Comparison of ENCODE assay signal across 9 cellular contexts in genomic region chr14:50529288-50530179, GRCh38. TPM values are rescaled to one million over a fixed set of nuclear protein-coding genes. Genes with fewer than 3 reads are reported as not detected.
A peak's percentile ranks its signal among the peaks of the same experiment; 100 is the strongest.
DNase-seq lines count a peak whose midpoint lies in the region; ATAC-seq and TF ChIP-seq lines count a peak whose summit lies in the region.
"Had no signal": no experiment of that assay in that cellular context is flagged by ENCODE, and none has a peak within 500 bp of the region (broad histone marks: within the 10 kb centered on the region; RNA-seq: fewer than 3 reads in every experiment).

No MANE protein-coding gene starts in this region.

- H3K27me3 Mint-ChIP-seq in activated T-cell treated with anti-CD3 and anti-CD28 coated beads, Interleukin-2, amount 50 U/mL, for 72 hours (ENCODE audit: low read depth): peaks cover 4% of the 10 kb centered on the region

- H3K36me3 ChIP-seq in adipocyte (ENCODE audit: control insufficient read depth, insufficient read depth, low read length, severe bottlenecking) (no peaks in the 10 kb centered on the region), tibial artery (no peaks in the 10 kb centered on the region), body of pancreas (replicated peaks in 1 of 2; ENCODE audit: insufficient read depth in 1 of 2, low read depth in 2 of 2) (no peaks in the 10 kb centered on the region)

- H3K4me3 ChIP-seq in adipocyte (ENCODE audit: low read length): peak overlapping the region; percentile 93
- H3K4me3 ChIP-seq in tibial artery: no peak overlapping the region
- no peak overlapping the region for H3K4me3 ChIP-seq in body of pancreas

- ATAC-seq in activated T-cell treated with anti-CD3 and anti-CD28 coated beads, Interleukin-2, amount 50 U/mL, for 72 hours (replicated peaks in 1 of 2): no peak
- ATAC-seq in body of pancreas: no peak

- H3K9me3 Mint-ChIP-seq in activated T-cell treated with anti-CD3 and anti-CD28 coated beads, Interleukin-2, amount 50 U/mL, for 72 hours: no peaks in the 10 kb centered on the region

- H3K36me3 Mint-ChIP-seq in activated T-cell treated with anti-CD3 and anti-CD28 coated beads, Interleukin-2, amount 50 U/mL, for 72 hours (ENCODE audit: insufficient read depth in 2 of 2): no peaks in the 10 kb centered on the region

- no peaks in the 10 kb centered on the region for H3K27me3 ChIP-seq in adipocyte (replicated peaks; ENCODE audit: control insufficient read depth, insufficient read depth, low read length)
- no peaks in the 10 kb centered on the region for H3K27me3 ChIP-seq in tibial artery
- no peaks in the 10 kb centered on the region for H3K27me3 ChIP-seq in body of pancreas

- H3K4me3 Mint-ChIP-seq in activated T-cell treated with anti-CD3 and anti-CD28 coated beads, Interleukin-2, amount 50 U/mL, for 72 hours: peak overlapping the region; percentile 31 to 91

- H3K27ac Mint-ChIP-seq in activated T-cell treated with anti-CD3 and anti-CD28 coated beads, Interleukin-2, amount 50 U/mL, for 72 hours: no peak overlapping the region

- H3K9ac ChIP-seq in adipocyte (ENCODE audit: low read length): peak overlapping the region; percentile 92

- intact Hi-C loops in tibial artery (cut with DNase I; ENCODE audit: low total_unique reads) (no loop called here), body of pancreas (cut with DNase I) (loop anchor here (5.0 kb wide), 1 partner anchor 212 kb away; no protein-coding TSS in a partner anchor)

- H3K4me1 ChIP-seq in adipocyte (ENCODE audit: control insufficient read depth, insufficient read depth, low read length): peaks cover 37% of the 10 kb centered on the region
- H3K4me1 ChIP-seq in tibial artery: peaks cover 0 to 43% (median 26%) of the 10 kb centered on the region in 4 donors
- H3K4me1 ChIP-seq in body of pancreas: peaks cover 41% of the 10 kb centered on the region

- H3K9me3 ChIP-seq in adipocyte (ENCODE audit: control insufficient read depth, low read length) (no peaks in the 10 kb centered on the region), tibial artery (no peaks in the 10 kb centered on the region), body of pancreas (no peaks in the 10 kb centered on the region)

- peak overlapping the region; percentile 1 to 91 for H3K27ac ChIP-seq in tibial artery
- no peak overlapping the region for H3K27ac ChIP-seq in body of pancreas

- TF ChIP-seq CTCF in tibial artery (IDR thresholded peaks at IDR 0.05): no peak
- TF ChIP-seq CTCF in body of pancreas (IDR thresholded peaks at IDR 0.05): no peak

- no peak for TF ChIP-seq POLR2A in body of pancreas (IDR thresholded peaks at IDR 0.05)

- DNase-seq in activated T-cell treated with anti-CD3 and anti-CD28 coated beads, Interleukin-2, amount 50 U/mL, for 72 hours: no peak
- DNase-seq in activated T-cell treated with anti-CD3 and anti-CD28 coated beads, Interleukin-2, amount 50 U/mL, for 1 hour: no peak
- DNase-seq in adipocyte (ENCODE audit: low read depth) (no peak), iris pigment epithelial cell (ENCODE audit: low read depth) (peak; percentile 52), tibial artery (no peak), activated gamma-delta T cell treated with Interleukin-2 at 50 U/mL for 16 hours (no peak), body of pancreas (no peak)
- DNase-seq in stimulated activated CD8-positive, alpha-beta memory T cell treated with anti-CD3 and anti-CD28 coated beads, Interleukin-4, amount 100 ng/mL, for 48 hours: no peak
- DNase-seq: activated effector memory CD4-positive, alpha-beta T cell treated with anti-CD3 and anti-CD28 coated beads, Interleukin-2, amount 50 U/mL, for 16 hours had no signal

- 64 to 76% methylated on average over 6 of the region's 6 CpGs for WGBS in body of pancreas, 2 donors

- peaks cover 62% of the 10 kb centered on the region for H3K4me1 Mint-ChIP-seq in activated T-cell treated with anti-CD3 and anti-CD28 coated beads, Interleukin-2, amount 50 U/mL, for 72 hours (ENCODE audit: low read depth)

RNA-seq across cellular contexts. Expression of gene MAP4K5, which starts 2.8 kb away (rescaled TPM):
- total RNA-seq in activated T-cell treated with anti-CD3 and anti-CD28 coated beads, Interleukin-2, amount 50 U/mL, for 72 hours: 10 to 100 TPM; 19.0 to 20.8 TPM
- 100 to 1,000 TPM; 111 to 159 TPM for total RNA-seq in body of pancreas

RNA-seq across cellular contexts. Expression of gene ATL1, which starts 30.4 kb away (rescaled TPM):
- total RNA-seq in activated T-cell treated with anti-CD3 and anti-CD28 coated beads, Interleukin-2, amount 50 U/mL, for 72 hours: under 1 TPM; 0.77 to 0.93 TPM
- total RNA-seq in body of pancreas: 1 to 10 TPM in 1 of 2 donors, under 1 TPM in 1; 0.33 to 5.4 TPM

Comparison
In these comparisons a context has a peak if more than half of its experiments do, and no peak if none do; other contexts are left out.
1. H3K27ac ChIP-seq: peak in tibial artery (2 of 2); none in body of pancreas (0 of 4).
2. RNA of gene MAP4K5, which starts 2.8 kb away (total RNA-seq): 111 to 159 TPM in body of pancreas; 19.0 to 20.8 TPM in activated T-cell treated with anti-CD3 and anti-CD28 coated beads, Interleukin-2, amount 50 U/mL, for 72 hours; every median in the first group is over 4 times any median in the second.